ENCODE assay signal across 10 cellular contexts in genomic region chr14:32709072-32709471, GRCh38.
DNase-seq lines count a peak whose midpoint lies in the region; ATAC-seq and TF ChIP-seq lines count a peak whose summit lies in the region.
"Had no signal": no experiment of that assay in that cellular context is flagged by ENCODE, and none has a peak within 500 bp of the region (broad histone marks: within the 10 kb centered on the region; RNA-seq: fewer than 3 reads in every experiment).

No MANE protein-coding gene starts in this region.

- H4K20me1 ChIP-seq in mammary epithelial cell (ENCODE audit: insufficient read depth, low read length) (no peaks in the 10 kb centered on the region), smooth muscle cell (ENCODE audit: low read depth) (no peaks in the 10 kb centered on the region)

- H3K79me2 ChIP-seq in mammary epithelial cell (ENCODE audit: insufficient read depth, low read length) (no peaks in the 10 kb centered on the region), smooth muscle cell (ENCODE audit: low read depth) (no peaks in the 10 kb centered on the region)

- CTCF ChIA-PET in mammary epithelial cell (lab: Charles Lee; ENCODE audit: low non-redundant PET): interaction anchor here (0.6 kb wide), 1 partner anchor 1084 kb away, joined by 4 read pairs; no protein-coding TSS in a partner anchor

- TF ChIP-seq CTCF in mammary epithelial cell (conservative IDR thresholded peaks at IDR 0.05 in 1 of 2, IDR thresholded peaks at IDR 0.05 in 1 of 2; ENCODE audit: extremely low read depth in 1 of 2, insufficient read depth in 1 of 2, low read depth in 1 of 2, low read length in 2 of 2): no peak
- TF ChIP-seq CTCF in smooth muscle cell (IDR thresholded peaks at IDR 0.05; ENCODE audit: borderline replicate concordance, insufficient read depth, poor library complexity, severe bottlenecking): no peak
- TF ChIP-seq CTCF in progenitor cell of endocrine pancreas (IDR thresholded peaks at IDR 0.05; ENCODE audit: unreplicated experiment): no peak

- dilution Hi-C loops in mammary epithelial cell (cut with HindIII; ENCODE audit: low sequenced_read_pairs): no loop called here

- in situ Hi-C loops in mammary epithelial cell (cut with MboI; ENCODE audit: low sequenced_read_pairs in 2 of 2): loop anchor here in 1 of 2 donors (25.0 kb wide), 2 partner anchors 278 to 1078 kb away; no protein-coding TSS in a partner anchor

- H3K27ac Mint-ChIP-seq in progenitor cell of endocrine pancreas: no peak overlapping the region
- H3K27ac Mint-ChIP-seq: activated naive CD8-positive, alpha-beta T cell treated with anti-CD3 and anti-CD28 coated beads, Interleukin-2, amount 10 ng/mL, durations not matched to agents 7 days and 5 days had no signal

- 13% methylated on average over 3 of the region's 3 CpGs for WGBS in mammary epithelial cell (ENCODE audit: low coverage, missing lambda C conversion rate)
- WGBS in smooth muscle cell (ENCODE audit: low lambda C conversion rate): 32% methylated on average over 3 of the region's 3 CpGs

- peaks cover 14% of the 10 kb centered on the region for H3K27me3 Mint-ChIP-seq in progenitor cell of endocrine pancreas

- no peaks in the 10 kb centered on the region for H3K4me1 Mint-ChIP-seq in progenitor cell of endocrine pancreas (ENCODE audit: low read depth)
- H3K4me1 Mint-ChIP-seq: activated naive CD8-positive, alpha-beta T cell treated with anti-CD3 and anti-CD28 coated beads, Interleukin-2, amount 10 ng/mL, durations not matched to agents 7 days and 5 days had no signal

- no peaks in the 10 kb centered on the region for H3K9me3 Mint-ChIP-seq in progenitor cell of endocrine pancreas (ENCODE audit: low read depth)
- H3K9me3 Mint-ChIP-seq: activated naive CD8-positive, alpha-beta T cell treated with anti-CD3 and anti-CD28 coated beads, Interleukin-2, amount 10 ng/mL, durations not matched to agents 7 days and 5 days had no signal

- no peaks in the 10 kb centered on the region for H3K36me3 ChIP-seq in mammary epithelial cell (ENCODE audit: insufficient read depth, low read length)
- H3K36me3 ChIP-seq in smooth muscle cell (ENCODE audit: low read depth): no peaks in the 10 kb centered on the region

- ATAC-seq in GM18505 (IDR thresholded peaks at IDR 0.05; ENCODE audit: unreplicated experiment): no peak

- no peaks in the 10 kb centered on the region for H3K36me3 Mint-ChIP-seq in progenitor cell of endocrine pancreas (ENCODE audit: insufficient read depth)
- H3K36me3 Mint-ChIP-seq: activated naive CD8-positive, alpha-beta T cell treated with anti-CD3 and anti-CD28 coated beads, Interleukin-2, amount 10 ng/mL, durations not matched to agents 7 days and 5 days had no signal

- H3K9me3 ChIP-seq in mammary epithelial cell (replicated peaks; ENCODE audit: insufficient read depth, low read length): no peaks in the 10 kb centered on the region
- no peaks in the 10 kb centered on the region for H3K9me3 ChIP-seq in smooth muscle cell (replicated peaks; ENCODE audit: low read depth)

- H3K4me3 ChIP-seq in mammary epithelial cell (replicated peaks in 1 of 3; ENCODE audit: insufficient read depth in 1 of 3, low read depth in 2 of 3, low read length in 3 of 3) (no peak overlapping the region), smooth muscle cell (no peak overlapping the region)

- H3K27ac ChIP-seq in mammary epithelial cell (ENCODE audit: insufficient read depth, low read depth, low read length): no peak overlapping the region
- peak overlapping the region; percentile 89 for H3K27ac ChIP-seq in smooth muscle cell (ENCODE audit: low read depth)

- intact Hi-C loops in mammary epithelial cell (cut with micrococcal nuclease): loop anchor here (10.0 kb wide), 1 partner anchor 226 kb away; the partner anchor contains the start of gene NPAS3

- H3K4me2 ChIP-seq in mammary epithelial cell (ENCODE audit: insufficient read depth, low read depth, low read length) (peak overlapping the region; percentile 22), smooth muscle cell (peak overlapping the region; percentile 46)

- DNase-seq in GM03348 (ENCODE audit: low spot score) (peak; percentile 53), mammary epithelial cell (peak; percentile 49), iPS-NIHi11 (ENCODE audit: low spot score) (peak; percentile 17), smooth muscle cell (lab: John Stamatoyannopoulos, UW; ENCODE audit: unreplicated experiment) (no peak), T1000 (lab: John Stamatoyannopoulos, UW) (no peak), progenitor cell of endocrine pancreas (ENCODE audit: low spot score, unreplicated experiment) (no peak)
- DNase-seq in effector CD8-positive, alpha-beta T cell (lab: John Stamatoyannopoulos, UW): no peak
- DNase-seq: activated naive CD8-positive, alpha-beta T cell treated with anti-CD3 and anti-CD28 coated beads, Interleukin-2, amount 10 ng/mL, durations not matched to agents 7 days and 5 days; NCI-H524 had no signal

- no TSS peak for BruUV-seq in mammary epithelial cell (replicated peaks; lab: Mats Ljungman, UMichigan)

- H3K27me3 ChIP-seq in mammary epithelial cell (ENCODE audit: insufficient read depth, low read length): no peaks in the 10 kb centered on the region
- H3K27me3 ChIP-seq in smooth muscle cell (ENCODE audit: low read depth): no peaks in the 10 kb centered on the region

- peak overlapping the region; percentile 70 for H2AFZ ChIP-seq in mammary epithelial cell (ENCODE audit: low read depth, low read length)
- H2AFZ ChIP-seq in smooth muscle cell (ENCODE audit: low read depth): peak overlapping the region; percentile 53

- H3K9ac ChIP-seq in mammary epithelial cell (ENCODE audit: insufficient read depth, low read length) (no peak overlapping the region), smooth muscle cell (ENCODE audit: low read depth) (peak overlapping the region; percentile 74)

- H3F3A ChIP-seq in smooth muscle cell (ENCODE audit: low read depth): no peaks in the 10 kb centered on the region

- TF ChIP-seq POLR2A in GM18505 (IDR thresholded peaks at IDR 0.05; ENCODE audit: borderline replicate concordance, extremely low read depth, insufficient read depth, insufficient read length): no peak

- H3K4me1 ChIP-seq in mammary epithelial cell (ENCODE audit: insufficient read depth, low read length) (peaks cover 8% of the 10 kb centered on the region), smooth muscle cell (ENCODE audit: low read depth) (no peaks in the 10 kb centered on the region)

- no peak overlapping the region for H3K4me3 Mint-ChIP-seq in progenitor cell of endocrine pancreas (ENCODE audit: low read depth)
- H3K4me3 Mint-ChIP-seq: activated naive CD8-positive, alpha-beta T cell treated with anti-CD3 and anti-CD28 coated beads, Interleukin-2, amount 10 ng/mL, durations not matched to agents 7 days and 5 days had no signal

Comparison
In these comparisons a context has a peak if more than half of its experiments do, and no peak if none do; other contexts are left out.
1. DNase-seq: peak in GM03348 (single experiment), mammary epithelial cell (single experiment) and iPS-NIHi11 (single experiment); none in smooth muscle cell (single experiment), effector CD8-positive, alpha-beta T cell (single experiment), T1000 (single experiment) and progenitor cell of endocrine pancreas (single experiment).